1 cellular context compared by ENCODE assay signal in the genomic region with DNA sequence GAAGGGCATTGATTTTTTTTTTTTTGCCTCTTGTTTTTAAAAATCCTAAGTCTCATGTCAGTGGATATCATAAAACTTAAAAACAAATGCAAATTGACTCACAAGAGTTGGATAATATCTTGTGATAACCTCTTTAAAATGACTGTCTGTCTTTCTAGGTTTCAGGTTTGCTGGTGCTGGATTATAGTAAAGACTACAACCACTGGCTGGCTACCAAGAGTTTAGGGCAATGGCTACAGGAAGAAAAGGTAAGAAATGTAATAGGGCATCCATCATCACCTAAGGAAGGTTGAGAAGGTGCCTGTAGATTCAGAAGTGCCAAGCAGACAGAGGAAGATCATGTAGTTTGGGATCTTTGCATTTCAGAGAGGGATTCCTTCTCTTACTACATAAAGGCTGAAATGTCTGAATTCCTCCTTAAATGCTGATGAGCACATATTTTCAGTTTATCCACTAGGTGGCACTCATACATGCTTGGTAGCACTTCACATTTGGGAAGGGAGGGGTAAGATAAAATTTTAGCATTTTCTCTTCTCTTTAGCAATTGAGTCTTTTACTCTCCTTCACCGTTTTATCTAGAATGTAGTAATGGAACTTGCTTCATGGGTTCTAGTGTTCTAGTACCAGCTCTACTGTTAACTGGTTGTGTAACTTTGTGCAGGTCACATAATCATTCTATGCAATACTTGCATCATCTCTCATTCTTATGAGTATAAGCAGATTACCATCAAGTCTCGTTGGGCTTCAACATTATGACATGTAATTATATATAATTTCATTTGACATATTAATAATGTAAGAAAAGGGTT.
TF ChIP-seq lines count a peak whose summit lies in the region.

No MANE protein-coding gene starts in this region.

TF ChIP-seq in IMR-90, 13 proteins besides CTCF, POLR2A, EP300 and RAD21 (continued from another document):
- TF ChIP-seq, protein P1, sequence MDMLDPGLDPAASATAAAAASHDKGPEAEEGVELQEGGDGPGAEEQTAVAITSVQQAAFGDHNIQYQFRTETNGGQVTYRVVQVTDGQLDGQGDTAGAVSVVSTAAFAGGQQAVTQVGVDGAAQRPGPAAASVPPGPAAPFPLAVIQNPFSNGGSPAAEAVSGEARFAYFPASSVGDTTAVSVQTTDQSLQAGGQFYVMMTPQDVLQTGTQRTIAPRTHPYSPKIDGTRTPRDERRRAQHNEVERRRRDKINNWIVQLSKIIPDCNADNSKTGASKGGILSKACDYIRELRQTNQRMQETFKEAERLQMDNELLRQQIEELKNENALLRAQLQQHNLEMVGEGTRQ (IDR thresholded peaks at IDR 0.05; ENCODE audit: low read depth, low read length) = no peak
- TF ChIP-seq, protein P2, sequence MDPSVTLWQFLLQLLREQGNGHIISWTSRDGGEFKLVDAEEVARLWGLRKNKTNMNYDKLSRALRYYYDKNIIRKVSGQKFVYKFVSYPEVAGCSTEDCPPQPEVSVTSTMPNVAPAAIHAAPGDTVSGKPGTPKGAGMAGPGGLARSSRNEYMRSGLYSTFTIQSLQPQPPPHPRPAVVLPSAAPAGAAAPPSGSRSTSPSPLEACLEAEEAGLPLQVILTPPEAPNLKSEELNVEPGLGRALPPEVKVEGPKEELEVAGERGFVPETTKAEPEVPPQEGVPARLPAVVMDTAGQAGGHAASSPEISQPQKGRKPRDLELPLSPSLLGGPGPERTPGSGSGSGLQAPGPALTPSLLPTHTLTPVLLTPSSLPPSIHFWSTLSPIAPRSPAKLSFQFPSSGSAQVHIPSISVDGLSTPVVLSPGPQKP (IDR thresholded peaks at IDR 0.05; ENCODE audit: borderline replicate concordance, low read depth, low read length) = no peak
